ENCODE assay signal across 8 cellular contexts in genomic region chr15:50425219-50425618, GRCh38. TPM values are rescaled to one million over a fixed set of nuclear protein-coding genes. Genes with fewer than 3 reads are reported as not detected.
DNase-seq lines count a peak whose midpoint lies in the region; ATAC-seq, FAIRE-seq and TF ChIP-seq lines count a peak whose summit lies in the region.

No MANE protein-coding gene starts in this region.

- BruUV-seq in Panc1 (replicated peaks; lab: Mats Ljungman, UMichigan) = no TSS peak

- intact Hi-C loops in Panc1 (cut with micrococcal nuclease; ENCODE audit: unreplicated experiment) = no loop called here
- intact Hi-C loops in pancreas (cut with DNase I) = no loop called here

- ATAC-seq in Panc1 (no peak), pancreas (no peak)

- TF ChIP-seq CTCF in DOHH2 (IDR thresholded peaks at IDR 0.05; ENCODE audit: low read depth, low read length, poor library complexity, severe bottlenecking) (no peak), Panc1 (IDR thresholded peaks at IDR 0.05) (no peak), epithelial cell of proximal tubule (conservative IDR thresholded peaks at IDR 0.05; ENCODE audit: low read depth, low read length) (no peak), pancreas (IDR thresholded peaks at IDR 0.05) (no peak)

- POLR2A ChIA-PET in Panc1 (lab: Charles Lee) = interaction anchor here (0.6 to 0.7 kb wide), 3 partner anchors 43 to 1188 kb away, joined by 5 to 10 read pairs (median 6); no protein-coding TSS in a partner anchor

- H3K36me3 ChIP-seq in DOHH2 (ENCODE audit: control insufficient read depth, low read length) (peaks cover 15% of the 10 kb centered on the region), Panc1 (ENCODE audit: control insufficient read depth, insufficient read depth, low read length) (no peaks in the 10 kb centered on the region), pancreas (no peaks in the 10 kb centered on the region)

- CTCF ChIA-PET in Panc1 (lab: Charles Lee) = no interaction called here

- H3K9me3 ChIP-seq in DOHH2 (ENCODE audit: control insufficient read depth, insufficient read depth, low read length) (no peaks in the 10 kb centered on the region), Panc1 (ENCODE audit: control insufficient read depth, insufficient read depth, low read depth, low read length) (no peaks in the 10 kb centered on the region), pancreas (no peaks in the 10 kb centered on the region)

- in situ Hi-C loops in Panc1 (cut with HindIII; ENCODE audit: low pct_unique_long_range_greater_than_20kb, low sequenced_read_pairs) = no loop called here

- no peaks in the 10 kb centered on the region for H3K9me2 ChIP-seq in DOHH2 (replicated peaks; ENCODE audit: control insufficient read depth, low read length)

- no peak for FAIRE-seq in pancreas (lab: Jason Lieb, UNC)

- H3K4me1 ChIP-seq in DOHH2 (ENCODE audit: control insufficient read depth, low read length) (peaks cover 18% of the 10 kb centered on the region), Panc1 (ENCODE audit: control insufficient read depth, insufficient read depth, low read length) (peaks cover 10% of the 10 kb centered on the region; the same call in 1 of the 2 replicates), pancreas (peaks cover 0 to 21% (median 0%) of the 10 kb centered on the region in 3 donors)

- H4K20me1 ChIP-seq in DOHH2 (ENCODE audit: control insufficient read depth, insufficient read depth, low read depth, low read length) = peaks cover 17% of the 10 kb centered on the region; the same call in 1 of the 2 replicates

- H3K4me3 ChIP-seq in DOHH2 (ENCODE audit: low read length) (peak overlapping the region; percentile 99), Panc1 (ENCODE audit: low read depth in 2 of 2, low read length in 2 of 2) (peak overlapping the region; percentile 90 to 96), epithelial cell of proximal tubule (ENCODE audit: low read depth, low read length) (peak overlapping the region; percentile 82), pancreas (peak overlapping the region; percentile 53 to 77 (median 64))

- H3K27me3 ChIP-seq in DOHH2 (ENCODE audit: control insufficient read depth, low read length) = no peaks in the 10 kb centered on the region
- no peaks in the 10 kb centered on the region for H3K27me3 ChIP-seq in Panc1 (ENCODE audit: control insufficient read depth, insufficient read depth, low read length)
- no peaks in the 10 kb centered on the region for H3K27me3 ChIP-seq in pancreas

- DNase-seq in Panc1 (ENCODE audit: low read depth, low spot score) (no peak), epithelial cell of proximal tubule (ENCODE audit: low read depth) (no peak), pancreas (no peak), NCI-H2196 (lab: John Stamatoyannopoulos, UW; ENCODE audit: unreplicated experiment) (no peak), SIG-M5 treated with dmso at 0.1 percent for 504 hours (lab: John Stamatoyannopoulos, UW; ENCODE audit: unreplicated experiment) (no peak), mesenteric fat pad (ENCODE audit: low spot score) (no peak), SW 1271 (lab: John Stamatoyannopoulos, UW) (no peak)

- H3K27ac ChIP-seq in DOHH2 (ENCODE audit: low read depth, low read length) (no peak overlapping the region), Panc1 (ENCODE audit: low read length) (peak overlapping the region; percentile 98), pancreas (peak overlapping the region in 1 of 4 donors; percentile 93)

- no peaks in the 10 kb centered on the region for H3F3A ChIP-seq in DOHH2 (ENCODE audit: control insufficient read depth, insufficient read depth)

- peaks cover 69% of the 10 kb centered on the region for H3K79me2 ChIP-seq in DOHH2 (ENCODE audit: control insufficient read depth, low read length)

- WGBS in pancreas, 2 donors = 3 to 5% methylated on average over 5 of the region's 5 CpGs

- peak overlapping the region; percentile 76 for H3K4me2 ChIP-seq in DOHH2 (ENCODE audit: low read length)

RNA-seq across cellular contexts. Expression of gene USP8, which starts 1.0 kb away (rescaled TPM):
- total RNA-seq in Panc1 (2021; ENCODE audit: unreplicated experiment) (57.3 TPM), epithelial cell of proximal tubule (35.1 and 35.9 TPM in 2 replicates), pancreas (10 to 100 TPM; 21.6 to 36.4 (median 26.7) TPM), mesenteric fat pad (62.1 TPM)
- 18.5 TPM for polyA plus RNA-seq in Panc1 (2012; ENCODE audit: insufficient read length)
- 10 to 100 TPM; 11.1 to 18.4 TPM for polyA plus RNA-seq in pancreas
